12 cellular contexts compared by ENCODE assay signal in genomic region chr17:17051380-17051779, GRCh38. TPM values are rescaled to one million over a fixed set of nuclear protein-coding genes. Genes with fewer than 3 reads are reported as not detected.
A peak's percentile ranks its signal among the peaks of the same experiment; 100 is the strongest.
DNase-seq lines count a peak whose midpoint lies in the region; ATAC-seq and TF ChIP-seq lines count a peak whose summit lies in the region.
"Had no signal": no experiment of that assay in that cellular context is flagged by ENCODE, and none has a peak within 500 bp of the region (broad histone marks: within the 10 kb centered on the region; RNA-seq: fewer than 3 reads in every experiment).

No MANE protein-coding gene starts in this region.

- peak; percentile 14 for DNase-seq in activated naive CD4-positive, alpha-beta T cell treated with anti-CD3 and anti-CD28 coated beads, Interleukin-2, amount 10 ng/mL, durations not matched to agents 7 days and 5 days
- DNase-seq in activated naive CD4-positive, alpha-beta T cell treated with Interleukin-2 at 50 U/mL for 16 hours, result no peak
- DNase-seq in breast epithelium (ENCODE audit: low spot score in 2 of 2) (no peak), mesenteric fat pad (ENCODE audit: low spot score) (peak; percentile 71), tibial nerve (ENCODE audit: low spot score in 2 of 2) (no peak), amygdala (lab: John Stamatoyannopoulos, UW) (no peak), NCI-H345 treated with DMSO at 0.1 percent for 48 hours (lab: John Stamatoyannopoulos, UW; ENCODE audit: unreplicated experiment) (no peak)
- DNase-seq: activated CD4-positive, alpha-beta T cell treated with anti-CD3 and anti-CD28 coated beads, Interleukin-2, amount 10 ng/mL, durations not matched to agents 24 days and 14 days; activated gamma-delta T cell treated with Interleukin-2 at 50 U/mL for 16 hours; central memory CD4-positive, alpha-beta T cell; T-helper 1 cell had no signal

- no peaks in the 10 kb centered on the region for H3K27me3 Mint-ChIP-seq in activated naive CD4-positive, alpha-beta T cell treated with anti-CD3 and anti-CD28 coated beads, Interleukin-2, amount 10 ng/mL, durations not matched to agents 7 days and 5 days
- H3K27me3 Mint-ChIP-seq: activated CD4-positive, alpha-beta T cell treated with anti-CD3 and anti-CD28 coated beads, Interleukin-2, amount 10 ng/mL, durations not matched to agents 24 days and 14 days had no signal

- H3K4me3 ChIP-seq in breast epithelium (no peak overlapping the region), tibial nerve (no peak overlapping the region)

- no peaks in the 10 kb centered on the region for H3K9me3 ChIP-seq in breast epithelium
- H3K9me3 ChIP-seq in tibial nerve, result no peaks in the 10 kb centered on the region

- CTCF ChIA-PET in activated naive CD4-positive, alpha-beta T cell treated with anti-CD3 and anti-CD28 coated beads, Interleukin-2, amount 10 ng/mL, durations not matched to agents 7 days and 5 days (lab: Charles Lee), result no interaction called here

- peaks cover 24 to 30% of the 10 kb centered on the region in 2 donors for H3K4me1 ChIP-seq in breast epithelium
- H3K4me1 ChIP-seq in tibial nerve, result peaks cover 0 to 96% (median 66%) of the 10 kb centered on the region in 4 donors

- H3K4me3 Mint-ChIP-seq in activated naive CD4-positive, alpha-beta T cell treated with anti-CD3 and anti-CD28 coated beads, Interleukin-2, amount 10 ng/mL, durations not matched to agents 7 days and 5 days, result no peak overlapping the region
- H3K4me3 Mint-ChIP-seq: activated CD4-positive, alpha-beta T cell treated with anti-CD3 and anti-CD28 coated beads, Interleukin-2, amount 10 ng/mL, durations not matched to agents 24 days and 14 days had no signal

- no peak for TF ChIP-seq CTCF in breast epithelium (IDR thresholded peaks at IDR 0.05)
- TF ChIP-seq CTCF in tibial nerve (IDR thresholded peaks at IDR 0.05), result no peak

- no peaks in the 10 kb centered on the region for H3K27me3 ChIP-seq in breast epithelium
- H3K27me3 ChIP-seq in tibial nerve, result no peaks in the 10 kb centered on the region

- no peak for TF ChIP-seq POLR2A in breast epithelium (IDR thresholded peaks at IDR 0.05)
- TF ChIP-seq POLR2A in tibial nerve (IDR thresholded peaks at IDR 0.05), result no peak

- no peaks in the 10 kb centered on the region for H3K9me3 Mint-ChIP-seq in activated naive CD4-positive, alpha-beta T cell treated with anti-CD3 and anti-CD28 coated beads, Interleukin-2, amount 10 ng/mL, durations not matched to agents 7 days and 5 days
- H3K9me3 Mint-ChIP-seq: activated CD4-positive, alpha-beta T cell treated with anti-CD3 and anti-CD28 coated beads, Interleukin-2, amount 10 ng/mL, durations not matched to agents 24 days and 14 days had no signal

- peaks cover 5% of the 10 kb centered on the region for H3K36me3 Mint-ChIP-seq in activated naive CD4-positive, alpha-beta T cell treated with anti-CD3 and anti-CD28 coated beads, Interleukin-2, amount 10 ng/mL, durations not matched to agents 7 days and 5 days

- no peak for TF ChIP-seq EP300 in tibial nerve (IDR thresholded peaks at IDR 0.05)

- H3K36me3 ChIP-seq in breast epithelium (no peaks in the 10 kb centered on the region), tibial nerve (no peaks in the 10 kb centered on the region)

- H3K27ac ChIP-seq in breast epithelium (peak overlapping the region; percentile 73 to 75), tibial nerve (peak overlapping the region in 3 of 4 donors; percentile 9 to 63 (median 58))

- WGBS in tibial nerve, 2 donors, result 65 to 74% methylated on average over 6 of the region's 6 CpGs

- H3K27ac Mint-ChIP-seq in activated naive CD4-positive, alpha-beta T cell treated with anti-CD3 and anti-CD28 coated beads, Interleukin-2, amount 10 ng/mL, durations not matched to agents 7 days and 5 days, result no peak overlapping the region
- H3K27ac Mint-ChIP-seq: activated CD4-positive, alpha-beta T cell treated with anti-CD3 and anti-CD28 coated beads, Interleukin-2, amount 10 ng/mL, durations not matched to agents 24 days and 14 days had no signal

- H3K4me1 Mint-ChIP-seq in activated naive CD4-positive, alpha-beta T cell treated with anti-CD3 and anti-CD28 coated beads, Interleukin-2, amount 10 ng/mL, durations not matched to agents 7 days and 5 days, result peaks cover 49% of the 10 kb centered on the region

- intact Hi-C loops in breast epithelium (cut with DNase I; ENCODE audit: low total_unique reads), result no loop called here

- ATAC-seq in GM21717 (IDR thresholded peaks at IDR 0.05; ENCODE audit: unreplicated experiment), result no peak

RNA-seq across cellular contexts. Expression of gene MPRIP, which starts 9.1 kb away (rescaled TPM):
- 100 to 1,000 TPM in 2 of 3 donors, 10 to 100 TPM in 1; 93.1 to 136 (median 124) TPM for total RNA-seq in breast epithelium
- 293 TPM for total RNA-seq in mesenteric fat pad
- total RNA-seq in tibial nerve, result 100 to 1,000 TPM; 216 to 291 (median 265) TPM

Comparison
In these comparisons a context has a peak if more than half of its experiments do, and no peak if none do; other contexts are left out.
1. DNase-seq: peak in activated naive CD4-positive, alpha-beta T cell treated with anti-CD3 and anti-CD28 coated beads, Interleukin-2, amount 10 ng/mL, durations not matched to agents 7 days and 5 days (single experiment) and mesenteric fat pad (single experiment); none in activated naive CD4-positive, alpha-beta T cell treated with Interleukin-2 at 50 U/mL for 16 hours (single experiment), breast epithelium (0 of 2), tibial nerve (0 of 2), amygdala (0 of 56) and NCI-H345 treated with DMSO at 0.1 percent for 48 hours (single experiment).